In the genomic region with DNA sequence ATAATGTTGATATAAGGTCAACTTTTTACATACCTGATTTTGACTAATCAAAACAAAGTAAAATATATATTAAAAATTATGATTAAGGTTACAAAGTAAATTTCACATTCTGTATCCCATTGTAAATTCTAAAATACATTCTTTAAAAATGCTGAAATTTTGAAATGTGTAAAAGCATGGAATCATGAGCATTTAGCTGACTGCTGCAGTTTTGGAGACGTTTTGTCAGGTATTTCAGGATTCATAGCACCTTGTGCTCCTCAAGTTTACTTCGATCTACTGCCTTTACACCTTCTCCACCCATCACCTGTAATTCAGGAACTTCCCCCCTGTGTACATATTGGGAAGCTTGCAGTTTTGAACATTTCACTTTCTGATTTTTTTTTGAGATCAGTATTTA, we compare ENCODE assay signal across 6 cellular contexts.
"Had no signal": no experiment of that assay in that cellular context is flagged by ENCODE, and none has a peak within 500 bp of the region (broad histone marks: within the 10 kb centered on the region; RNA-seq: fewer than 3 reads in every experiment).

No MANE protein-coding gene starts in this region.

- H3K9ac ChIP-seq: KMS-11 had no signal

- H3K4me2 ChIP-seq: KMS-11 had no signal

- H3K4me3 ChIP-seq: K562 had no signal

- H3K27ac ChIP-seq: HL-60, KMS-11 had no signal

- DNase-seq: KBM-7, KG1 had no signal

- FAIRE-seq: HTR-8/SVneo, K562 had no signal

- ATAC-seq: K562 had no signal
